26 cellular contexts compared by ENCODE assay signal in the genomic region with DNA sequence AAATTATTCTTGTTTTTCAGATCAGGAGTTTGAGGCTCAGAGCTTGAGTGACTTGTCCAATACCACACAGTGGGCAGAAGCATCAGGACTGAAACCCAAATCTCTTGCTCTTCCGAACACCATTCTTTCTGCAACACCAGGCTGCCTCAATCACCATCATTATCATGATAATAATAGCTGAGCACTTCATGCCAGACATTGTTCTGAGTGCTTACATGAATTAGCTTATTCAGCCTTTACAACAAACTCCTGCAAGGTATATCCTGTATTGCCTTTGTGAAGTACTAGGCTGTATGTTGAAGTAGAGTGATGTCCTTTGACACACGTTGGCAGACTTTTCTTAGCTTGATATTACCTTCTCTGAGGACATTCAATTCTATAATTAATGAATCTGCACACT.
A peak's percentile ranks its signal among the peaks of the same experiment; 100 is the strongest.
DNase-seq lines count a peak whose midpoint lies in the region; ATAC-seq, FAIRE-seq and TF ChIP-seq lines count a peak whose summit lies in the region.
"Had no signal": no experiment of that assay in that cellular context is flagged by ENCODE, and none has a peak within 500 bp of the region (broad histone marks: within the 10 kb centered on the region; RNA-seq: fewer than 3 reads in every experiment).

No MANE protein-coding gene starts in this region.

- 33% methylated on average over 2 of the region's 2 CpGs for WGBS in HUES64

- no peaks in the 10 kb centered on the region for H4K20me1 ChIP-seq in OCI-LY7 (ENCODE audit: insufficient read depth, low read length)

- no peak for ATAC-seq in CD4-positive, alpha-beta T cell (ENCODE audit: poor library complexity)
- no peak for ATAC-seq in T-helper 17 cell

- POLR2A ChIA-PET in OCI-LY7 (lab: Charles Lee), result interaction anchor here (0.7 kb wide), 1 partner anchor 11 kb away, joined by 3 read pairs; no protein-coding TSS in a partner anchor
- POLR2A ChIA-PET in CD4-positive, alpha-beta T cell (lab: Charles Lee), result no interaction called here

- no peak overlapping the region for H3K4me2 ChIP-seq in OCI-LY7 (ENCODE audit: low read length)

- no peak overlapping the region for H3K9ac ChIP-seq in HUES64 (ENCODE audit: low read depth, low read length)
- H3K9ac ChIP-seq in iPS-20b (ENCODE audit: low read depth, low read length), result no peak overlapping the region

- no peak overlapping the region for H3K27ac Mint-ChIP-seq in CD4-positive, alpha-beta T cell
- no peak overlapping the region for H3K27ac Mint-ChIP-seq in T-helper 17 cell
- H3K27ac Mint-ChIP-seq: CD8-positive, alpha-beta memory T cell had no signal

- H3K79me2 ChIP-seq in OCI-LY7 (ENCODE audit: insufficient read depth, low read depth, low read length), result no peaks in the 10 kb centered on the region

- peak; percentile 45 for FAIRE-seq in GM12891 (lab: Jason Lieb, UNC)
- FAIRE-seq: GM19239, H54, RCC 7860 had no signal

- H3K4me1 Mint-ChIP-seq in CD4-positive, alpha-beta T cell (ENCODE audit: low read depth), result peaks cover 10% of the 10 kb centered on the region
- H3K4me1 Mint-ChIP-seq in T-helper 17 cell, result peaks cover 12% of the 10 kb centered on the region

- 0 out of 2 replicates have a peak overlapping the region, but pooled peaks have one; percentile 12 for H2AFZ ChIP-seq in OCI-LY7 (ENCODE audit: low read length)

- DNase-seq in GM12891 (ENCODE audit: insufficient read length, low spot score) (no peak), OCI-LY7 (ENCODE audit: low spot score) (no peak), T-helper 17 cell (no peak), NCI-H2029 treated with DMSO at 0.1 percent for 48 hours (lab: John Stamatoyannopoulos, UW) (no peak)
- no peak for DNase-seq in CD4-positive, alpha-beta T cell
- DNase-seq: AML-193; C1 segment of cervical spinal cord; Calu3; CD8-positive, alpha-beta memory T cell; DMS153; GDM1; KBM-7; NCI-H1092; NCI-H1436; NCI-H1930; NCI-H2171; NCI-H510A; NCI-H774; NK-92 treated with Interleukin-12 subunit alpha and Interleukin-12 subunit beta, amount 100 ng/mL, for 24 hours; OCI-M1 had no signal

- H3K9me2 ChIP-seq in OCI-LY7 (ENCODE audit: insufficient read depth, low read length), result no peaks in the 10 kb centered on the region

- CTCF ChIA-PET in OCI-LY7 (lab: Charles Lee; ENCODE audit: unreplicated experiment), result interaction anchor here (0.6 kb wide), 1 partner anchor 39 kb away, joined by 3 read pairs; no protein-coding TSS in a partner anchor
- CTCF ChIA-PET in CD4-positive, alpha-beta T cell (lab: Charles Lee), result no interaction called here

- no peak for TF ChIP-seq POLR2A in GM12891 (IDR thresholded peaks at IDR 0.05; ENCODE audit: low read depth, low read length)

- H3K9me3 Mint-ChIP-seq in CD4-positive, alpha-beta T cell, result no peaks in the 10 kb centered on the region
- H3K9me3 Mint-ChIP-seq: CD8-positive, alpha-beta memory T cell had no signal

- no peaks in the 10 kb centered on the region for H3K9me3 ChIP-seq in HUES64 (ENCODE audit: insufficient read depth, low read depth, low read length)
- H3K9me3 ChIP-seq in OCI-LY7 (ENCODE audit: low read length), result no peaks in the 10 kb centered on the region
- no peaks in the 10 kb centered on the region for H3K9me3 ChIP-seq in iPS-20b (ENCODE audit: insufficient read depth, low read depth, low read length)
- H3K9me3 ChIP-seq in CD4-positive, alpha-beta T cell (ENCODE audit: control insufficient read depth, low read length), result no peaks in the 10 kb centered on the region
- H3K9me3 ChIP-seq in T-helper 17 cell (ENCODE audit: control insufficient read depth, low read length, poor library complexity, severe bottlenecking), result no peaks in the 10 kb centered on the region
- H3K9me3 ChIP-seq: SJSA1 had no signal

- H3K27me3 Mint-ChIP-seq in CD4-positive, alpha-beta T cell, result no peaks in the 10 kb centered on the region
- no peaks in the 10 kb centered on the region for H3K27me3 Mint-ChIP-seq in T-helper 17 cell

- H3K36me3 ChIP-seq in HUES64 (ENCODE audit: insufficient read depth, low read length), result no peaks in the 10 kb centered on the region
- H3K36me3 ChIP-seq in OCI-LY7 (ENCODE audit: insufficient read depth, low read length), result no peaks in the 10 kb centered on the region
- no peaks in the 10 kb centered on the region for H3K36me3 ChIP-seq in iPS-20b (ENCODE audit: insufficient read depth, low read depth, low read length)
- H3K36me3 ChIP-seq: SJSA1 had no signal

- intact Hi-C loops in OCI-LY7 (cut with micrococcal nuclease; ENCODE audit: unreplicated experiment), result no loop called here
- intact Hi-C loops in CD4-positive, alpha-beta T cell (cut with DNase I, micrococcal nuclease), result no loop called here

- no TSS peak for BruUV-seq in OCI-LY7 (replicated peaks; lab: Mats Ljungman, UMichigan)

- TF ChIP-seq CTCF in OCI-LY7 (conservative IDR thresholded peaks at IDR 0.05; ENCODE audit: low read length), result no peak
- no peak for TF ChIP-seq CTCF in CD4-positive, alpha-beta T cell (IDR thresholded peaks at IDR 0.05)

- H3K4me3 ChIP-seq in HUES64 (ENCODE audit: low read length), result no peak overlapping the region
- no peak overlapping the region for H3K4me3 ChIP-seq in OCI-LY7 (ENCODE audit: low read depth, low read length, poor library complexity, severe bottlenecking)
- peak overlapping the region; percentile 24; the same call in 1 of the 2 replicates for H3K4me3 ChIP-seq in iPS-20b (ENCODE audit: low read length)
- H3K4me3 ChIP-seq: SJSA1 had no signal

- H3K27me3 ChIP-seq in HUES64 (ENCODE audit: insufficient read depth, low read length), result no peaks in the 10 kb centered on the region
- H3K27me3 ChIP-seq in iPS-20b (ENCODE audit: insufficient read depth, low read length), result no peaks in the 10 kb centered on the region
- H3K27me3 ChIP-seq in CD4-positive, alpha-beta T cell (ENCODE audit: control insufficient read depth, insufficient read depth, low read length), result no peaks in the 10 kb centered on the region
- H3K27me3 ChIP-seq: SJSA1 had no signal

- no peak overlapping the region for H3K4me3 Mint-ChIP-seq in CD4-positive, alpha-beta T cell
- no peak overlapping the region for H3K4me3 Mint-ChIP-seq in T-helper 17 cell
- H3K4me3 Mint-ChIP-seq: CD8-positive, alpha-beta memory T cell had no signal

- no peaks in the 10 kb centered on the region for H3K36me3 Mint-ChIP-seq in CD4-positive, alpha-beta T cell (ENCODE audit: low read depth)
- H3K36me3 Mint-ChIP-seq in T-helper 17 cell (ENCODE audit: low read depth), result peaks cover 2% of the 10 kb centered on the region

- H3K4me1 ChIP-seq in HUES64 (ENCODE audit: insufficient read depth, low read length) (peaks cover 18% of the 10 kb centered on the region), OCI-LY7 (ENCODE audit: insufficient read depth, low read length, poor library complexity, severe bottlenecking) (peaks cover 6% of the 10 kb centered on the region), iPS-20b (ENCODE audit: insufficient read depth, low read length) (peaks cover 14% of the 10 kb centered on the region)
- H3K4me1 ChIP-seq: SJSA1 had no signal

- H3K27ac ChIP-seq in HUES64 (ENCODE audit: low read depth, low read length) (peak overlapping the region; percentile 0; the same call in 1 of the 2 replicates), OCI-LY7 (ENCODE audit: low read depth, low read length, poor library complexity, severe bottlenecking) (no peak overlapping the region), iPS-20b (ENCODE audit: low read length) (no peak overlapping the region)
- H3K27ac ChIP-seq in CD4-positive, alpha-beta T cell (ENCODE audit: low read depth, low read length), result no peak overlapping the region
- H3K27ac ChIP-seq: SJSA1 had no signal

TF ChIP-seq in GM12891, 5 proteins besides CTCF, POLR2A, EP300 and RAD21:
- no peak for TF ChIP-seq SPI1 (IDR thresholded peaks at IDR 0.05; ENCODE audit: low read depth, low read length)
- TF ChIP-seq POU2F2 (IDR thresholded peaks at IDR 0.05; ENCODE audit: low read depth, low read length), result no peak
- TF ChIP-seq PAX5 (IDR thresholded peaks at IDR 0.05; ENCODE audit: insufficient read depth, low read length, severe bottlenecking), result no peak
- no peak for TF ChIP-seq TAF1 (IDR thresholded peaks at IDR 0.05; ENCODE audit: low read depth, low read length)
- no peak for TF ChIP-seq POLR2AphosphoS5 (IDR thresholded peaks at IDR 0.05; ENCODE audit: low read depth, low read length)
